28 cellular contexts compared by ENCODE assay signal in genomic region chr6:6251555-6252280, GRCh38.
"Had no signal": no experiment of that assay in that cellular context is flagged by ENCODE, and none has a peak within 500 bp of the region (broad histone marks: within the 10 kb centered on the region; RNA-seq: fewer than 3 reads in every experiment).

No MANE protein-coding gene starts in this region.

- H3K36me3 Mint-ChIP-seq: activated naive CD8-positive, alpha-beta T cell; T-cell had no signal

- DNase-seq: activated B cell treated with CpG ODN at 0.5 μM for 24 hours; activated CD4-positive, alpha-beta T cell treated with anti-CD3 and anti-CD28 coated beads for 1 hour; activated CD4-positive, alpha-beta T cell treated with anti-CD3 and anti-CD28 coated beads, Interleukin-2, amount 10 ng/mL, durations not matched to agents 24 days and 14 days; activated CD4-positive, alpha-beta T cell treated with anti-CD3 and anti-CD28 coated beads, Interleukin-2, amount 50 U/mL, for 48 hours; activated gamma-delta T cell; activated naive CD4-positive, alpha-beta T cell treated with anti-CD3 and anti-CD28 coated beads for 36 hours; activated T-cell treated with anti-CD3 and anti-CD28 coated beads for 4 hours; activated T-cell treated with anti-CD3 and anti-CD28 coated beads, Interleukin-2, amount 50 U/mL, for 48 hours; amygdala; brain microvascular endothelial cell; MG63; NCI-H1105 treated with DMSO at 0.1 percent for 48 hours; NCI-H146; NCI-H187 treated with DMSO at 0.1 percent for 48 hours; NCI-H2081 treated with DMSO at 0.1 percent for 48 hours; NCI-H446; NCI-H524; PC-9; SIG-M5; T-cell; T-helper 2 cell; T1000 had no signal

- H3K4me1 Mint-ChIP-seq: activated CD4-positive, alpha-beta T cell treated with anti-CD3 and anti-CD28 coated beads, Interleukin-2, amount 10 ng/mL, durations not matched to agents 24 days and 14 days; activated T-helper 17 cell treated with anti-CD3 and anti-CD28 coated beads, Interleukin-2, amount 50 U/mL, for 72 hours; T-cell had no signal

- H3K4me2 ChIP-seq: PC-9 had no signal

- H3K27ac Mint-ChIP-seq: activated B cell treated with CpG ODN at 0.5 μM for 24 hours; activated CD4-positive, alpha-beta T cell treated with anti-CD3 and anti-CD28 coated beads, Interleukin-2, amount 10 ng/mL, durations not matched to agents 24 days and 14 days; activated naive CD4-positive, alpha-beta T cell treated with anti-CD3 and anti-CD28 coated beads for 36 hours; activated naive CD8-positive, alpha-beta T cell; activated T-helper 17 cell treated with anti-CD3 and anti-CD28 coated beads, Interleukin-2, amount 50 U/mL, for 72 hours; T-cell had no signal

- H3K27me3 ChIP-seq: brain microvascular endothelial cell, cardiac muscle cell had no signal

- FAIRE-seq: colon, TTC549 had no signal

- H3K4me3 Mint-ChIP-seq: activated B cell treated with CpG ODN at 0.5 μM for 24 hours; activated CD4-positive, alpha-beta T cell treated with anti-CD3 and anti-CD28 coated beads, Interleukin-2, amount 10 ng/mL, durations not matched to agents 24 days and 14 days; activated naive CD4-positive, alpha-beta T cell treated with anti-CD3 and anti-CD28 coated beads for 36 hours; activated naive CD8-positive, alpha-beta T cell; activated T-helper 17 cell treated with anti-CD3 and anti-CD28 coated beads, Interleukin-2, amount 50 U/mL, for 72 hours; T-cell had no signal

- H3K9me3 ChIP-seq: MG63 had no signal

- H3K36me3 ChIP-seq: brain microvascular endothelial cell, cardiac muscle cell, MG63 had no signal

- H2AFZ ChIP-seq: PC-9 had no signal

- H3K9me3 Mint-ChIP-seq: activated B cell treated with CpG ODN at 0.5 μM for 24 hours; activated CD4-positive, alpha-beta T cell treated with anti-CD3 and anti-CD28 coated beads, Interleukin-2, amount 10 ng/mL, durations not matched to agents 24 days and 14 days; activated naive CD4-positive, alpha-beta T cell treated with anti-CD3 and anti-CD28 coated beads for 36 hours; activated T-helper 17 cell treated with anti-CD3 and anti-CD28 coated beads, Interleukin-2, amount 50 U/mL, for 72 hours; T-cell had no signal

- H3K4me3 ChIP-seq: cardiac muscle cell, MG63, PC-9, SK-N-MC had no signal

- H3K27ac ChIP-seq: brain microvascular endothelial cell, cardiac muscle cell, PC-9, SK-N-MC had no signal
